In genomic region chr3:52004158-52004787, GRCh38 we compare ENCODE assay signal across 8 cellular contexts. TPM values are rescaled to one million over a fixed set of nuclear protein-coding genes. Genes with fewer than 3 reads are reported as not detected.
DNase-seq lines count a peak whose midpoint lies in the region; ATAC-seq and TF ChIP-seq lines count a peak whose summit lies in the region.

No MANE protein-coding gene starts in this region.

- intact Hi-C loops in Right ventricle myocardium inferior (cut with DNase I) = loop anchor here (1.0 to 5.0 kb wide), 3 partner anchors 51 to 338 kb away; no protein-coding TSS in a partner anchor
- intact Hi-C loops in cardiac septum (cut with DNase I) = loop anchor here (1.0 to 10.0 kb wide), 4 partner anchors 49 to 331 kb away; no protein-coding TSS in a partner anchor

- ATAC-seq in Right ventricle myocardium inferior = peak; percentile 76
- no peak for ATAC-seq in HG03521 (IDR thresholded peaks at IDR 0.05; ENCODE audit: unreplicated experiment)
- ATAC-seq in HG02798 (IDR thresholded peaks at IDR 0.05; ENCODE audit: poor library complexity, unreplicated experiment) = no peak

- H3K4me3 ChIP-seq in astrocyte of the spinal cord (ENCODE audit: low read depth, low read length) = no peak overlapping the region

- peak; percentile 80 for TF ChIP-seq CTCF in astrocyte of the spinal cord (IDR thresholded peaks at IDR 0.05; ENCODE audit: low read depth, low read length)

- DNase-seq in Right ventricle myocardium inferior (ENCODE audit: missing footprints) (peak; percentile 78), cardiac septum (ENCODE audit: low spot score) (no peak), astrocyte of the spinal cord (ENCODE audit: low read depth, low spot score) (peak; percentile 46), islet precursor cell (peak; percentile 83), KG1 (lab: John Stamatoyannopoulos, UW) (no peak), COLO829 (ENCODE audit: low spot score) (no peak)

- in situ Hi-C loops in astrocyte of the spinal cord (cut with HindIII; ENCODE audit: low sequenced_read_pairs) = no loop called here

RNA-seq across cellular contexts. Expression of gene RPL29, which starts 8.6 kb away (rescaled TPM):
- total RNA-seq in Right ventricle myocardium inferior (677 TPM), cardiac septum (466 TPM)

RNA-seq across cellular contexts. Expression of gene ACY1, which starts 20.9 kb away (rescaled TPM):
- 32.3 TPM for total RNA-seq in Right ventricle myocardium inferior
- 20.3 TPM for total RNA-seq in cardiac septum

RNA-seq across cellular contexts. Expression of gene ABHD14A, which starts 29.4 kb away (rescaled TPM):
- total RNA-seq in Right ventricle myocardium inferior (31.5 TPM), cardiac septum (12.5 TPM)

RNA-seq across cellular contexts. Expression of gene ABHD14B, which starts 30.4 kb away (rescaled TPM):
- total RNA-seq in Right ventricle myocardium inferior (13.8 TPM), cardiac septum (13.6 TPM)

RNA-seq across cellular contexts. Expression of gene PCBP4, which starts 37.0 kb away (rescaled TPM):
- 79.8 TPM for total RNA-seq in Right ventricle myocardium inferior
- 91.4 TPM for total RNA-seq in cardiac septum

Comparison
In these comparisons a context has a peak if more than half of its experiments do, and no peak if none do; other contexts are left out.
1. DNase-seq: peak in Right ventricle myocardium inferior (single experiment), astrocyte of the spinal cord (single experiment) and islet precursor cell (single experiment); none in cardiac septum (single experiment), KG1 (single experiment) and COLO829 (single experiment).